ENCODE assay signal across 13 cellular contexts in the genomic region with DNA sequence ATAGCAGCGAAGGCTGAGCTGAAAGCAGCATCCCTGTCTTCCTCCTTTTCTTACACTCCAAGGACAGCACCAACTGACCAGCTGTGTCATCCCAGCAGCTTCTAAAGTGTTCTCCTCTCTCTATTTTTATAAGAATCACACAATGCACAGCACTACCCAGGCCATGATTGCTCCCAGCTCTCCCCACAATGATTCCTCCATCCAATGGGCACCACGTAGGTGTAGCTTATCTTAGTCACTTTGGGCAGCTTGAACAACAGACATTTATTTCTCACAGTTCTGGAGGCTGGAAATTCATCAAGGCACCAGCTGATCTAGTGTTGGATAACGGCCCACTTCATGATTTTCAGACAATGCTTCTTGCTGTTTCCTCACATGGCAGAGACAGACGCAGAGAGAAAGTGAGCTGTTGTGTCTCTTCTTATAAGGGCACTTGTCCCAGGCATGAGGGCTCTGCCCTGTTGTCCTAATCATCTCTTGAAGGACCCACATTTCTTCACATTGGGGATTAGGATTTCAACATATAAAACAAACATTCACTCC.
DNase-seq lines count a peak whose midpoint lies in the region; ATAC-seq lines count a peak whose summit lies in the region.
"Had no signal": no experiment of that assay in that cellular context is flagged by ENCODE, and none has a peak within 500 bp of the region (broad histone marks: within the 10 kb centered on the region; RNA-seq: fewer than 3 reads in every experiment).

No MANE protein-coding gene starts in this region.

- H3K27ac ChIP-seq in angular gyrus (ENCODE audit: low read depth, low read length) (peak overlapping the region; percentile 38), trophoblast cell (ENCODE audit: low read depth, low read length) (no peak overlapping the region)

- H3K9me3 ChIP-seq in trophoblast cell (ENCODE audit: insufficient read depth, low read depth, low read length): no peaks in the 10 kb centered on the region
- H3K9me3 ChIP-seq: HAP-1, SK-N-SH had no signal

- H4K12ac ChIP-seq in trophoblast cell (ENCODE audit: low read depth, low read length): no peak overlapping the region

- no peak overlapping the region for H2AFZ ChIP-seq in trophoblast cell (ENCODE audit: insufficient read depth, low read length, poor library complexity)

- H3K79me2 ChIP-seq in trophoblast cell (ENCODE audit: control insufficient read depth, insufficient read depth, low read length, poor library complexity): no peaks in the 10 kb centered on the region

- no peak overlapping the region for H3K4me3 ChIP-seq in trophoblast cell (ENCODE audit: low read depth, low read length)
- H3K4me3 ChIP-seq: HAP-1 had no signal

- WGBS in trophoblast cell (ENCODE audit: extremely low coverage, insufficient coverage, insufficient read length): no CpG with 5 or more reads among the region's 4 CpGs

- H2BK5ac ChIP-seq in trophoblast cell (ENCODE audit: low read depth, low read length, poor library complexity): no peak overlapping the region

- no peaks in the 10 kb centered on the region for H3K36me3 ChIP-seq in trophoblast cell (ENCODE audit: control insufficient read depth in 1 of 2, insufficient read depth in 2 of 2, low read length in 2 of 2)
- H3K36me3 ChIP-seq: HAP-1 had no signal

- H3K4ac ChIP-seq in trophoblast cell (ENCODE audit: low read depth, low read length): no peak overlapping the region

- no peak overlapping the region for H2AK5ac ChIP-seq in trophoblast cell (ENCODE audit: low read length)

- intact Hi-C loops in sciatic nerve (cut with DNase I): no loop called here

- in situ Hi-C loops in G401 (cut with HindIII; ENCODE audit: low sequenced_read_pairs): no loop called here

- ATAC-seq in sciatic nerve (peak; percentile 41), GM19328 (IDR thresholded peaks at IDR 0.05; ENCODE audit: unreplicated experiment) (no peak)

- H2BK12ac ChIP-seq in trophoblast cell (ENCODE audit: low read length): no peak overlapping the region

- H3K79me1 ChIP-seq in trophoblast cell (ENCODE audit: low read length): no peaks in the 10 kb centered on the region

- H2BK120ac ChIP-seq in trophoblast cell (ENCODE audit: insufficient read depth, low read length, poor library complexity): no peak overlapping the region

- H3K23ac ChIP-seq in trophoblast cell (ENCODE audit: low read length): no peak overlapping the region

- DNase-seq in G401 (ENCODE audit: low spot score) (peak; percentile 79), inferior parietal cortex (ENCODE audit: extremely low spot score) (peak; percentile 77), sciatic nerve (ENCODE audit: low spot score) (no peak), trophoblast cell (no peak), NOMO-1 treated with dmso at 0.1 percent for 144 hours (lab: John Stamatoyannopoulos, UW; ENCODE audit: unreplicated experiment) (no peak)
- DNase-seq: COR-L47, EL, NCI-H187, NCI-H524, SK-N-SH had no signal

- no peak overlapping the region for H3K14ac ChIP-seq in trophoblast cell (ENCODE audit: low read length)

- no peak overlapping the region for H4K8ac ChIP-seq in trophoblast cell (ENCODE audit: low read depth, low read length)

- no peak overlapping the region for H4K91ac ChIP-seq in trophoblast cell (ENCODE audit: low read depth, low read length)

- H3K18ac ChIP-seq in trophoblast cell (ENCODE audit: low read length): no peak overlapping the region

- no peak overlapping the region for H3K9ac ChIP-seq in trophoblast cell (ENCODE audit: low read length)
- H3K9ac ChIP-seq: SK-N-SH had no signal

- no peaks in the 10 kb centered on the region for H3K27me3 ChIP-seq in trophoblast cell (ENCODE audit: insufficient read depth, low read length)

- no peak overlapping the region for H3K4me2 ChIP-seq in trophoblast cell (ENCODE audit: low read length)
- H3K4me2 ChIP-seq: SK-N-SH had no signal

- no peaks in the 10 kb centered on the region for H3K4me1 ChIP-seq in trophoblast cell (ENCODE audit: control insufficient read depth in 1 of 2, insufficient read depth in 2 of 2, low read length in 2 of 2)
- H3K4me1 ChIP-seq: HAP-1 had no signal

Comparison
In these comparisons a context has a peak if more than half of its experiments do, and no peak if none do; other contexts are left out.
1. DNase-seq: peak in G401 (single experiment) and inferior parietal cortex (single experiment); none in sciatic nerve (single experiment), trophoblast cell (0 of 2) and NOMO-1 treated with dmso at 0.1 percent for 144 hours (single experiment).